1 cellular context compared by ENCODE assay signal in the genomic region with DNA sequence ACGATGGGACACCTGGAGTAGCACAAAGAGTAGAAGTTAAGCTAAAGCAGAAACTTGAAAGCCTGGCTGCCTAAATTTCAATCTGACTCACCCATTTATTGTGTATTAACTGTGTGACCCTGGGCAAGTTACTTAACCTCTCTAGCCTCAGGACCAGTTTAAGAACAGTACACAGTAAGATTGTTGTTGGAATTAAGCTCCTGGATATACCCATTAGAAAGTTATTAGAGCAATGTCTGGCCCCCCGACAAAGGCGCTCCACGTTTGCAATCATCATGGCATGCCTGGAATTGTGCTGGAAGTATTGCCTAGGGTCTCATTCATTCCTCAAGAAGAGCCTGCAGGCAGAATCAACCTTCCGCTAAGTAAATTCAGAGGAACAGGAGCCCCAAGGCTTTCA.
TF ChIP-seq lines count a peak whose summit lies in the region.

No MANE protein-coding gene starts in this region.

TF ChIP-seq in liver, 16 proteins besides CTCF, POLR2A, EP300 and RAD21 (continued from another document):
- TF ChIP-seq REST (IDR thresholded peaks at IDR 0.05), result no peak
- no peak for TF ChIP-seq EGR1 (IDR thresholded peaks at IDR 0.05; ENCODE audit: low read depth in 2 of 2)
- no peak for TF ChIP-seq JUND (IDR thresholded peaks at IDR 0.05)
- no peak for TF ChIP-seq RXRA (IDR thresholded peaks at IDR 0.05)
- TF ChIP-seq TAF1 (conservative IDR thresholded peaks at IDR 0.05), result no peak
- no peak for TF ChIP-seq HNF4G (IDR thresholded peaks at IDR 0.05)
- TF ChIP-seq FOXA1 (IDR thresholded peaks at IDR 0.05), result no peak
- no peak for TF ChIP-seq FOXA2 (IDR thresholded peaks at IDR 0.05)
- no peak for TF ChIP-seq HNF4A (conservative IDR thresholded peaks at IDR 0.05)
- TF ChIP-seq ATF3 (IDR thresholded peaks at IDR 0.05), result no peak
- TF ChIP-seq YY1 (IDR thresholded peaks at IDR 0.05), result no peak
TF ChIP-seq in liver: peak in this region for 0.
